In genomic region chr20:50193851-50194830, GRCh38 we compare ENCODE assay signal across 8 cellular contexts.
DNase-seq lines count a peak whose midpoint lies in the region; ATAC-seq and TF ChIP-seq lines count a peak whose summit lies in the region.

No MANE protein-coding gene starts in this region.

- TF ChIP-seq CTCF in neutrophil (IDR thresholded peaks at IDR 0.05) = no peak

- DNase-seq in CD1c-positive myeloid dendritic cell (ENCODE audit: extremely low spot score) (peak; percentile 63), OCI-M1 (lab: John Stamatoyannopoulos, UW) (peak; percentile 40), epithelial cell of prostate (ENCODE audit: low read depth, low spot score) (no peak), cerebellar cortex (ENCODE audit: low spot score) (no peak)

- no peaks in the 10 kb centered on the region for H3K27me3 ChIP-seq in neutrophil

- H3K27ac ChIP-seq in epithelial cell of prostate (peak overlapping the region; percentile 95), neutrophil (peak overlapping the region; percentile 100)

- H3K4me3 ChIP-seq in neutrophil (ENCODE audit: low read depth in 1 of 2, low read length in 1 of 2) = peak overlapping the region; percentile 87 to 93

- H3K9me3 ChIP-seq in neutrophil = no peaks in the 10 kb centered on the region

- H3K36me3 ChIP-seq in neutrophil = peaks cover 38% of the 10 kb centered on the region

- peaks cover 65 to 68% of the 10 kb centered on the region in 2 experiments for H3K4me1 ChIP-seq in neutrophil (ENCODE audit: control insufficient read depth in 1 of 2, insufficient read depth in 1 of 2, low read depth in 1 of 2, low read length in 1 of 2)

- ATAC-seq in GM21737 (IDR thresholded peaks at IDR 0.05; ENCODE audit: unreplicated experiment) (no peak), HG03045 (IDR thresholded peaks at IDR 0.05; ENCODE audit: unreplicated experiment) (no peak), HG02610 (IDR thresholded peaks at IDR 0.05; ENCODE audit: unreplicated experiment) (no peak)

Comparison
In these comparisons a context has a peak if more than half of its experiments do, and no peak if none do; other contexts are left out.
1. DNase-seq: peak in CD1c-positive myeloid dendritic cell (single experiment) and OCI-M1 (single experiment); none in epithelial cell of prostate (single experiment) and cerebellar cortex (single experiment).